In genomic region chr14:105679959-105680736, GRCh38 we compare ENCODE assay signal across 8 cellular contexts.
DNase-seq lines count a peak whose midpoint lies in the region; ATAC-seq and TF ChIP-seq lines count a peak whose summit lies in the region.
"Not testable (repeated sequence)": the region's sequence is repeated elsewhere in the genome, so short reads cannot be mapped to it uniquely, and the experiment has no call there.

No MANE protein-coding gene starts in this region.

- H3F3A ChIP-seq in DOHH2 (ENCODE audit: control insufficient read depth, insufficient read depth): not testable (repeated sequence)

- H3K9me2 ChIP-seq in DOHH2 (replicated peaks; ENCODE audit: control insufficient read depth, low read length): not testable (repeated sequence)

- peaks cover 33% of the 10 kb centered on the region for H3K4me1 ChIP-seq in DOHH2 (ENCODE audit: control insufficient read depth, low read length)
- H3K4me1 ChIP-seq in right cardiac atrium (ENCODE audit: control insufficient read depth, insufficient read depth, low read length): not testable (repeated sequence)

- intact Hi-C loops in right cardiac atrium (cut with DNase I): not testable (repeated sequence)

- not testable (repeated sequence) for H3K79me2 ChIP-seq in DOHH2 (ENCODE audit: control insufficient read depth, low read length)

- not testable (repeated sequence) for TF ChIP-seq CTCF in DOHH2 (IDR thresholded peaks at IDR 0.05; ENCODE audit: low read depth, low read length, poor library complexity, severe bottlenecking)

- H3K9me3 ChIP-seq in DOHH2 (ENCODE audit: control insufficient read depth, insufficient read depth, low read length); right cardiac atrium (ENCODE audit: control insufficient read depth, low read length): not testable (repeated sequence)

- ATAC-seq in GM19395 (IDR thresholded peaks at IDR 0.05; ENCODE audit: unreplicated experiment): peak; percentile 53
- ATAC-seq in HG02642 (IDR thresholded peaks at IDR 0.05; ENCODE audit: poor library complexity, unreplicated experiment): peak; percentile 49
- peak; percentile 54 for ATAC-seq in HG03280 (IDR thresholded peaks at IDR 0.05; ENCODE audit: unreplicated experiment)
- ATAC-seq in right cardiac atrium: peak; percentile 59 to 80

- peak overlapping the region; percentile 45 for H3K4me2 ChIP-seq in DOHH2 (ENCODE audit: low read length)

- peak; percentile 56 to 66 for DNase-seq in activated T-cell treated with anti-CD3 and anti-CD28 coated beads, Interleukin-2, amount 50 U/mL, for 48 hours
- DNase-seq in right cardiac atrium: not testable (repeated sequence)
- peak; percentile 26 for DNase-seq in stimulated activated CD4-positive, alpha-beta T cell treated with anti-CD3 and anti-CD28 coated beads, Interleukin-4, amount 100 ng/mL, for 1 hour

- not testable (repeated sequence) for H3K27me3 ChIP-seq in DOHH2 (ENCODE audit: control insufficient read depth, low read length); right cardiac atrium (ENCODE audit: control insufficient read depth, insufficient read depth)

- TF ChIP-seq POLR2A in Raji (IDR thresholded peaks at IDR 0.05; ENCODE audit: insufficient read depth, low read depth, low read length): 0 out of 2 replicates have a peak, but pooled peaks have one; percentile 26

- peak overlapping the region; percentile 78 for H3K27ac ChIP-seq in DOHH2 (ENCODE audit: low read depth, low read length)
- not testable (repeated sequence) for H3K27ac ChIP-seq in right cardiac atrium (ENCODE audit: low read length)

- 44% methylated on average over 11 of the region's 51 CpGs for WGBS in right cardiac atrium

- H3K4me3 ChIP-seq in DOHH2 (ENCODE audit: low read length): peak overlapping the region; percentile 42; the same call in 1 of the 2 replicates
- not testable (repeated sequence) for H3K4me3 ChIP-seq in right cardiac atrium (ENCODE audit: low read length)

- not testable (repeated sequence) for H3K36me3 ChIP-seq in DOHH2 (ENCODE audit: control insufficient read depth, low read length)

- not testable (repeated sequence) for H4K20me1 ChIP-seq in DOHH2 (ENCODE audit: control insufficient read depth, insufficient read depth, low read depth, low read length)
